Comparison of ENCODE assay signal across 8 cellular contexts in genomic region chr1:47333578-47333921, GRCh38.
DNase-seq lines count a peak whose midpoint lies in the region; ATAC-seq and TF ChIP-seq lines count a peak whose summit lies in the region.

CMPK1 (plus strand) TSS chr1:47333790; CDS start chr1:47333946, 156 bp downstream.

- DNase-seq in DMS153 (lab: John Stamatoyannopoulos, UW) (peak; percentile 82), HuH-7.5 (ENCODE audit: low spot score) (peak; percentile 59), OCI-M1 (lab: John Stamatoyannopoulos, UW) (peak; percentile 93), activated T-cell treated with anti-CD3 and anti-CD28 coated beads for 4 hours (peak; percentile 65), erythroblast (lab: John Stamatoyannopoulos, UW) (peak; percentile 90 to 92)
- DNase-seq in stimulated activated CD8-positive, alpha-beta memory T cell treated with anti-CD3 and anti-CD28 coated beads, Interleukin-7, amount 100 ng/mL, for 1 hour (ENCODE audit: low read depth in 2 of 2): peak; percentile 52 to 55

- H3K4me3 ChIP-seq in mucosa of stomach (ENCODE audit: low read length): peak within 1 kb of the TSS; percentile 93

- H3K27me3 ChIP-seq in mucosa of stomach (ENCODE audit: control insufficient read depth, insufficient read depth, low read length): no peaks in the 10 kb centered on the region

- H3K9me3 ChIP-seq in mucosa of stomach (ENCODE audit: control insufficient read depth, low read length): no peaks in the 10 kb centered on the region

- peak; percentile 72 for ATAC-seq in GM21529 (IDR thresholded peaks at IDR 0.05; ENCODE audit: unreplicated experiment)

- peaks cover 14% of the 10 kb centered on the region for H3K4me1 ChIP-seq in mucosa of stomach (ENCODE audit: control insufficient read depth, insufficient read depth, low read length)

- no peaks in the 10 kb centered on the region for H3K36me3 ChIP-seq in mucosa of stomach (ENCODE audit: control insufficient read depth, insufficient read depth, low read length)

- peak; percentile 79 for TF ChIP-seq POLR2A in erythroblast (IDR thresholded peaks at IDR 0.05; ENCODE audit: low read length)

- H3K9ac ChIP-seq in mucosa of stomach (ENCODE audit: low read length): peak within 1 kb of the TSS; percentile 98

Comparison
In these comparisons a context has a peak if more than half of its experiments do, and no peak if none do; other contexts are left out.
1. Peak in every context shown above with its lines: DNase-seq, ATAC-seq and H3K4me3 ChIP-seq.